ENCODE assay signal across 1 cellular context in the genomic region with DNA sequence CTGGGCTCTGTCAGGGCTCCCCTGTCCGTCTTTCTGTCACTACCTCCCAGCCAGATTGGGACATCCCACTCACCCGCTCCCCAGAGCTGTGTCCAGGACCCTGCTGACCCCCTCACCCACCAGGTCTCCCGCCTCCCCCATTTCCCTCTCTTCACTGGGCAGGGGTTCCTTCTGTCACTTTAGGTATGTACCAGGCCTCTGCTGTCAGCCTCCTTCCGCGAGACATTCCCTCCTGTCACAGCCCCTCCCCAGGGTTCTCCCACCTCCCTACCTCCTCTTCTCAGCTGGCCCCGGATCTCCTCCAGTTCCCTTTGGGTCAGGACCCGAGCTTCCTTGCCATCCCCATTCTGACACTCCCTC.
TF ChIP-seq lines count a peak whose summit lies in the region.

No MANE protein-coding gene starts in this region.

TF ChIP-seq in HEK293, 187 proteins besides CTCF, POLR2A, EP300 and RAD21 (continued from another document):
- TF ChIP-seq ELK4 (IDR thresholded peaks at IDR 0.05; ENCODE audit: borderline replicate concordance, low read depth, low read length) (no peak), ZNF398 (tag by site-specific recombination; IDR thresholded peaks at IDR 0.05) (0 out of 2 replicates have a peak, but pooled peaks have one; percentile 25), ZNF394 (tag by site-specific recombination; IDR thresholded peaks at IDR 0.05; ENCODE audit: borderline replicate concordance) (peak; percentile 12; the same call in 1 of the 2 replicates), HOXD13 (CRISPR knock-in tag; IDR thresholded peaks at IDR 0.05; ENCODE audit: borderline replicate concordance) (no peak), HOXC10 (CRISPR knock-in tag; IDR thresholded peaks at IDR 0.05) (no peak), ZBTB8A (tag by site-specific recombination; IDR thresholded peaks at IDR 0.05) (no peak), SCRT2 (tag by site-specific recombination; IDR thresholded peaks at IDR 0.05) (no peak), ZNF335 (tag by site-specific recombination; conservative IDR thresholded peaks at IDR 0.05) (no peak; the same call in none of the 2 replicates), ZNF488 (tag by site-specific recombination; IDR thresholded peaks at IDR 0.05) (no peak), ZNF426 (tag by site-specific recombination; IDR thresholded peaks at IDR 0.05) (no peak), ZNF114 (tag by site-specific recombination; IDR thresholded peaks at IDR 0.05) (no peak), ZNF341 (tag by site-specific recombination; IDR thresholded peaks at IDR 0.05; ENCODE audit: low read depth) (peak; percentile 74), ZFP69B (tag by site-specific recombination; IDR thresholded peaks at IDR 0.05) (no peak), ZNF155 (tag by site-specific recombination; IDR thresholded peaks at IDR 0.05) (no peak), SP2 (tag by site-specific recombination; IDR thresholded peaks at IDR 0.05) (peak; percentile 48), ZBTB20 (tag by site-specific recombination; IDR thresholded peaks at IDR 0.05) (peak; percentile 45; the same call in 1 of the 2 replicates), ZNF677 (tag by site-specific recombination; IDR thresholded peaks at IDR 0.05) (no peak)
- TF ChIP-seq, protein P1, sequence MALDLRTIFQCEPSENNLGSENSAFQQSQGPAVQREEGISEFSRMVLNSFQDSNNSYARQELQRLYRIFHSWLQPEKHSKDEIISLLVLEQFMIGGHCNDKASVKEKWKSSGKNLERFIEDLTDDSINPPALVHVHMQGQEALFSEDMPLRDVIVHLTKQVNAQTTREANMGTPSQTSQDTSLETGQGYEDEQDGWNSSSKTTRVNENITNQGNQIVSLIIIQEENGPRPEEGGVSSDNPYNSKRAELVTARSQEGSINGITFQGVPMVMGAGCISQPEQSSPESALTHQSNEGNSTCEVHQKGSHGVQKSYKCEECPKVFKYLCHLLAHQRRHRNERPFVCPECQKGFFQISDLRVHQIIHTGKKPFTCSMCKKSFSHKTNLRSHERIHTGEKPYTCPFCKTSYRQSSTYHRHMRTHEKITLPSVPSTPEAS (tag by site-specific recombination; IDR thresholded peaks at IDR 0.05), result no peak
- TF ChIP-seq, protein P2, sequence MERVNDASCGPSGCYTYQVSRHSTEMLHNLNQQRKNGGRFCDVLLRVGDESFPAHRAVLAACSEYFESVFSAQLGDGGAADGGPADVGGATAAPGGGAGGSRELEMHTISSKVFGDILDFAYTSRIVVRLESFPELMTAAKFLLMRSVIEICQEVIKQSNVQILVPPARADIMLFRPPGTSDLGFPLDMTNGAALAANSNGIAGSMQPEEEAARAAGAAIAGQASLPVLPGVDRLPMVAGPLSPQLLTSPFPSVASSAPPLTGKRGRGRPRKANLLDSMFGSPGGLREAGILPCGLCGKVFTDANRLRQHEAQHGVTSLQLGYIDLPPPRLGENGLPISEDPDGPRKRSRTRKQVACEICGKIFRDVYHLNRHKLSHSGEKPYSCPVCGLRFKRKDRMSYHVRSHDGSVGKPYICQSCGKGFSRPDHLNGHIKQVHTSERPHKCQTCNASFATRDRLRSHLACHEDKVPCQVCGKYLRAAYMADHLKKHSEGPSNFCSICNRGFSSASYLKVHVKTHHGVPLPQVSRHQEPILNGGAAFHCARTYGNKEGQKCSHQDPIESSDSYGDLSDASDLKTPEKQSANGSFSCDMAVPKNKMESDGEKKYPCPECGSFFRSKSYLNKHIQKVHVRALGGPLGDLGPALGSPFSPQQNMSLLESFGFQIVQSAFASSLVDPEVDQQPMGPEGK (tag by site-specific recombination; IDR thresholded peaks at IDR 0.05), result 0 out of 2 replicates have a peak, but pooled peaks have one; percentile 1
- TF ChIP-seq, protein P3, sequence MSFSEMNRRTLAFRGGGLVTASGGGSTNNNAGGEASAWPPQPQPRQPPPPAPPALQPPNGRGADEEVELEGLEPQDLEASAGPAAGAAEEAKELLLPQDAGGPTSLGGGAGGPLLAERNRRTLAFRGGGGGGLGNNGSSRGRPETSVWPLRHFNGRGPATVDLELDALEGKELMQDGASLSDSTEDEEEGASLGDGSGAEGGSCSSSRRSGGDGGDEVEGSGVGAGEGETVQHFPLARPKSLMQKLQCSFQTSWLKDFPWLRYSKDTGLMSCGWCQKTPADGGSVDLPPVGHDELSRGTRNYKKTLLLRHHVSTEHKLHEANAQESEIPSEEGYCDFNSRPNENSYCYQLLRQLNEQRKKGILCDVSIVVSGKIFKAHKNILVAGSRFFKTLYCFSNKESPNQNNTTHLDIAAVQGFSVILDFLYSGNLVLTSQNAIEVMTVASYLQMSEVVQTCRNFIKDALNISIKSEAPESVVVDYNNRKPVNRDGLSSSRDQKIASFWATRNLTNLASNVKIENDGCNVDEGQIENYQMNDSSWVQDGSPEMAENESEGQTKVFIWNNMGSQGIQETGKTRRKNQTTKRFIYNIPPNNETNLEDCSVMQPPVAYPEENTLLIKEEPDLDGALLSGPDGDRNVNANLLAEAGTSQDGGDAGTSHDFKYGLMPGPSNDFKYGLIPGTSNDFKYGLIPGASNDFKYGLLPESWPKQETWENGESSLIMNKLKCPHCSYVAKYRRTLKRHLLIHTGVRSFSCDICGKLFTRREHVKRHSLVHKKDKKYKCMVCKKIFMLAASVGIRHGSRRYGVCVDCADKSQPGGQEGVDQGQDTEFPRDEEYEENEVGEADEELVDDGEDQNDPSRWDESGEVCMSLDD (tag by site-specific recombination; IDR thresholded peaks at IDR 0.05), result peak; percentile 66; the same call in 1 of the 2 replicates
- TF ChIP-seq, protein P4, sequence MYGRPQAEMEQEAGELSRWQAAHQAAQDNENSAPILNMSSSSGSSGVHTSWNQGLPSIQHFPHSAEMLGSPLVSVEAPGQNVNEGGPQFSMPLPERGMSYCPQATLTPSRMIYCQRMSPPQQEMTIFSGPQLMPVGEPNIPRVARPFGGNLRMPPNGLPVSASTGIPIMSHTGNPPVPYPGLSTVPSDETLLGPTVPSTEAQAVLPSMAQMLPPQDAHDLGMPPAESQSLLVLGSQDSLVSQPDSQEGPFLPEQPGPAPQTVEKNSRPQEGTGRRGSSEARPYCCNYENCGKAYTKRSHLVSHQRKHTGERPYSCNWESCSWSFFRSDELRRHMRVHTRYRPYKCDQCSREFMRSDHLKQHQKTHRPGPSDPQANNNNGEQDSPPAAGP (tag by site-specific recombination; IDR thresholded peaks at IDR 0.05), result no peak
